ENCODE assay signal across 10 cellular contexts in the genomic region with DNA sequence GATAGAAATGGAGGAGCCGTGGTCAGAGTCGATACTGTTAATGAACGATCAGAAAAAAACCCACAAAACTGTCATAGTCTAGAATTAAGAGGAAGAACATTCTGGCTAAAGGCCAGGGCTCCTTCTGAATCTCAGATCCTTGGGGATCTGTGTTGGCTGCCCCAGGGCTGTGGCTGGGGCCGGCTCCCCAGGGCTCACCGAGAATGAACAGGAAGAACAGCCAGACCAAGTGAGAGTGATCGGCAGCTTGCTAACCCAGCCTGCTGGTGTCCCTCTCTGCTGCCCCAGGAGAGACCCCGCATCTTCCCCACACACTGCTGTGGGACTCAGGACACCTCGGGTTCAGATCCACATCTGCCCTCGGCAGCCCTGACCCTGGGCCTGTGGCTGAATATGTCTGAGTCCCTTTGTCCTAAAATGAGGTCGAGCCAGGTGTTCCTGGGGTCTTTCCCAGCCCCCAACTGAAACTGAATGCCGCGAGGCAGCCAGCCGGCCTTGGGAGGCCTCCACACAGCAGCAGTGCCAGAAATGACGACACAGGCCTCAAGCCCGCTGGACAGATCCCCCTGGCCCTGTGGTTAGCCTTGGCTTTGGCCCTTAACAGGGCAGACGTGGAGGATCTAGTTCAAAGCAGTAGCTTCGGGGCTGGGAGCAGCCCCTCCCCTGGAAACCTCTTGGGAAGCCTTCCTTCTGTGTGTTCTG. TPM values are rescaled to one million over a fixed set of nuclear protein-coding genes. Genes with fewer than 3 reads are reported as not detected.
DNase-seq lines count a peak whose midpoint lies in the region; ATAC-seq and TF ChIP-seq lines count a peak whose summit lies in the region.
"Had no signal": no experiment of that assay in that cellular context is flagged by ENCODE, and none has a peak within 500 bp of the region (broad histone marks: within the 10 kb centered on the region; RNA-seq: fewer than 3 reads in every experiment).

No MANE protein-coding gene starts in this region.

- no peak overlapping the region for H3K4me3 Mint-ChIP-seq in CD4-positive, alpha-beta T cell
- H3K4me3 Mint-ChIP-seq: IgD-negative memory B cell had no signal

- H4K91ac ChIP-seq in mesenchymal stem cell (ENCODE audit: low read length) = no peak overlapping the region

- no peak for ATAC-seq in HG02981 (IDR thresholded peaks at IDR 0.05; ENCODE audit: unreplicated experiment)
- no peak for ATAC-seq in CD4-positive, alpha-beta T cell (ENCODE audit: poor library complexity)

- peaks cover 0 to 46% (median 0%) of the 10 kb centered on the region in 3 donors for H3K4me1 ChIP-seq in esophagus squamous epithelium
- peaks cover 30% of the 10 kb centered on the region for H3K4me1 ChIP-seq in mesenchymal stem cell (ENCODE audit: control insufficient read depth, insufficient read depth, low read depth, low read length)
- peaks cover 14% of the 10 kb centered on the region for H3K4me1 ChIP-seq in testis

- peak overlapping the region; percentile 2 for H2AK5ac ChIP-seq in mesenchymal stem cell (ENCODE audit: low read length, severe bottlenecking)

- H3K4me3 ChIP-seq in esophagus squamous epithelium (peak overlapping the region in 2 of 4 donors; percentile 1 to 50), mesenchymal stem cell (ENCODE audit: insufficient read depth in 1 of 2, low read depth in 1 of 2, low read length in 2 of 2) (peak overlapping the region in 1 of 2 experiments; percentile 64), testis (no peak overlapping the region)

- POLR2A ChIA-PET in CD4-positive, alpha-beta T cell (lab: Charles Lee) = no interaction called here

- H3K79me1 ChIP-seq in mesenchymal stem cell (replicated peaks; ENCODE audit: low read length, poor library complexity, severe bottlenecking) = peaks cover 27% of the 10 kb centered on the region

- H2AFZ ChIP-seq in mesenchymal stem cell (ENCODE audit: low read depth, low read length) = no peak overlapping the region

- H4K8ac ChIP-seq in mesenchymal stem cell (ENCODE audit: low read length) = no peak overlapping the region

- no peaks in the 10 kb centered on the region for H3K27me3 Mint-ChIP-seq in CD4-positive, alpha-beta T cell
- H3K27me3 Mint-ChIP-seq: IgD-negative memory B cell had no signal

- no peak overlapping the region for H3K23ac ChIP-seq in mesenchymal stem cell (ENCODE audit: low read length in 2 of 2)

- no peak overlapping the region for H3K27ac Mint-ChIP-seq in CD4-positive, alpha-beta T cell
- H3K27ac Mint-ChIP-seq: IgD-negative memory B cell had no signal

- peak overlapping the region; percentile 26 for H3K4me2 ChIP-seq in mesenchymal stem cell (ENCODE audit: low read length, poor library complexity, severe bottlenecking)

- CTCF ChIA-PET in CD4-positive, alpha-beta T cell (lab: Charles Lee) = no interaction called here

- no peak overlapping the region for H3K18ac ChIP-seq in mesenchymal stem cell (ENCODE audit: low read depth in 1 of 2, low read length in 2 of 2)

- H2BK120ac ChIP-seq in mesenchymal stem cell (ENCODE audit: low read depth, low read length) = no peak overlapping the region

- H3K9me3 ChIP-seq in esophagus squamous epithelium (no peaks in the 10 kb centered on the region), mesenchymal stem cell (ENCODE audit: control insufficient read depth, low read length) (no peaks in the 10 kb centered on the region), testis (no peaks in the 10 kb centered on the region)
- H3K9me3 ChIP-seq in CD4-positive, alpha-beta T cell (ENCODE audit: control insufficient read depth, low read length) = no peaks in the 10 kb centered on the region

- TF ChIP-seq POLR2A in esophagus squamous epithelium (IDR thresholded peaks at IDR 0.05) (no peak), testis (IDR thresholded peaks at IDR 0.05) (no peak)

- no peak overlapping the region for H3K4ac ChIP-seq in mesenchymal stem cell (ENCODE audit: low read depth in 1 of 2, low read length in 2 of 2)

- peaks cover 64% of the 10 kb centered on the region for H3K36me3 Mint-ChIP-seq in CD4-positive, alpha-beta T cell (ENCODE audit: low read depth)

- no peak overlapping the region for H2BK15ac ChIP-seq in mesenchymal stem cell (ENCODE audit: low read depth, poor library complexity, severe bottlenecking)

- peaks cover 0 to 74% (median 8%) of the 10 kb centered on the region in 3 donors for H3K36me3 ChIP-seq in esophagus squamous epithelium
- H3K36me3 ChIP-seq in mesenchymal stem cell (ENCODE audit: control insufficient read depth in 1 of 2, insufficient read depth in 2 of 2, low read depth in 1 of 2, low read length in 2 of 2) = peaks cover 22 to 30% of the 10 kb centered on the region in 2 experiments
- no peaks in the 10 kb centered on the region for H3K36me3 ChIP-seq in testis (ENCODE audit: low read depth, missing control alignments)

- TF ChIP-seq CTCF in esophagus squamous epithelium (IDR thresholded peaks at IDR 0.05) (no peak), testis (IDR thresholded peaks at IDR 0.05) (no peak)
- TF ChIP-seq CTCF in CD4-positive, alpha-beta T cell (IDR thresholded peaks at IDR 0.05) = no peak

- H3K27ac ChIP-seq in esophagus squamous epithelium (peak overlapping the region; percentile 13 to 89 (median 60)), mesenchymal stem cell (ENCODE audit: low read length, poor library complexity, severe bottlenecking) (peak overlapping the region; percentile 2), testis (peak overlapping the region; percentile 65 to 85)
- no peak overlapping the region for H3K27ac ChIP-seq in CD4-positive, alpha-beta T cell (ENCODE audit: low read depth, low read length)

- H2BK12ac ChIP-seq in mesenchymal stem cell (ENCODE audit: low read length in 2 of 2) = no peak overlapping the region

- no peaks in the 10 kb centered on the region for H3K4me1 Mint-ChIP-seq in CD4-positive, alpha-beta T cell (ENCODE audit: low read depth)
- H3K4me1 Mint-ChIP-seq: IgD-negative memory B cell had no signal

- H3K27me3 ChIP-seq in esophagus squamous epithelium (no peaks in the 10 kb centered on the region), mesenchymal stem cell (ENCODE audit: control insufficient read depth in 1 of 2, insufficient read depth in 1 of 2, low read length in 2 of 2) (no peaks in the 10 kb centered on the region), testis (no peaks in the 10 kb centered on the region)
- no peaks in the 10 kb centered on the region for H3K27me3 ChIP-seq in CD4-positive, alpha-beta T cell (ENCODE audit: control insufficient read depth, insufficient read depth, low read length)

- peak; percentile 25 for DNase-seq in MV-4-11 (lab: John Stamatoyannopoulos, UW)
- no peak for DNase-seq in esophagus squamous epithelium (lab: John Stamatoyannopoulos, UW)
- DNase-seq in mesenchymal stem cell = no peak
- peak; percentile 82 for DNase-seq in testis
- no peak for DNase-seq in SHP77 (lab: John Stamatoyannopoulos, UW)
- DNase-seq in CD4-positive, alpha-beta T cell = no peak
- no peak for DNase-seq in NCI-H2029 treated with DMSO at 0.1 percent for 48 hours (lab: John Stamatoyannopoulos, UW)
- DNase-seq: stimulated activated naive CD4-positive, alpha-beta T cell treated with Interleukin-2 at 50 U/mL for 16 hours had no signal

- peak overlapping the region; percentile 83 for H3K9ac ChIP-seq in mesenchymal stem cell (ENCODE audit: low read length)

- intact Hi-C loops in esophagus squamous epithelium (cut with DNase I) (no loop called here), testis (cut with DNase I; ENCODE audit: low total_unique reads) (no loop called here)
- intact Hi-C loops in CD4-positive, alpha-beta T cell (cut with DNase I, micrococcal nuclease) = no loop called here

- H3K9me3 Mint-ChIP-seq in CD4-positive, alpha-beta T cell = no peaks in the 10 kb centered on the region
- H3K9me3 Mint-ChIP-seq: IgD-negative memory B cell had no signal

- H3K14ac ChIP-seq in mesenchymal stem cell (ENCODE audit: low read length in 2 of 2) = no peak overlapping the region

- no peak overlapping the region for H2BK5ac ChIP-seq in mesenchymal stem cell (ENCODE audit: low read depth, low read length, poor library complexity, severe bottlenecking)

- 66 to 75% methylated on average over 15 to 16 of the region's 17 CpGs for WGBS in esophagus squamous epithelium, 2 donors
- 85% methylated on average over 16 of the region's 17 CpGs for WGBS in mesenchymal stem cell
- WGBS in testis, 2 donors = 44 to 45% methylated on average over 6 to 17 of the region's 17 CpGs

RNA-seq across cellular contexts. Expression of a gene that starts 23.9 kb away (rescaled TPM):
- total RNA-seq in esophagus squamous epithelium (1 to 10 TPM in 2 of 4 donors, under 1 TPM in 2; 0.45 to 1.3 (median 0.99) TPM), testis (10 to 100 TPM; 12.6 to 15.7 TPM)
- polyA plus RNA-seq in mesenchymal stem cell (2013, experiment 1 of 2) = 0.23 TPM
- polyA plus RNA-seq in mesenchymal stem cell (2013, experiment 2 of 2) = 0.18 TPM
- polyA plus RNA-seq in testis (ENCODE audit: insufficient read depth, low read depth, low replicate concordance) = 10.0 TPM
- 1 to 10 TPM; 1.3 to 1.7 TPM for total RNA-seq in CD4-positive, alpha-beta T cell
- polyA plus RNA-seq: IgD-negative memory B cell had no signal

Comparison
In these comparisons a context has a peak if more than half of its experiments do, and no peak if none do; other contexts are left out.
1. DNase-seq: peak in MV-4-11 (single experiment) and testis (single experiment); none in esophagus squamous epithelium (single experiment), mesenchymal stem cell (single experiment), SHP77 (0 of 2), CD4-positive, alpha-beta T cell (0 of 10) and NCI-H2029 treated with DMSO at 0.1 percent for 48 hours (single experiment).
2. RNA of a gene that starts 23.9 kb away (total RNA-seq): 12.6 to 15.7 TPM in testis; 1.3 to 1.7 TPM in CD4-positive, alpha-beta T cell and 0.45 to 1.3 TPM in esophagus squamous epithelium; every median in the first group is over 4 times any median in the second.